Comparison of ENCODE assay signal across 8 cellular contexts in genomic region chr15:81410318-81410753, GRCh38. TPM values are rescaled to one million over a fixed set of nuclear protein-coding genes. Genes with fewer than 3 reads are reported as not detected.
DNase-seq lines count a peak whose midpoint lies in the region; ATAC-seq and TF ChIP-seq lines count a peak whose summit lies in the region.

No MANE protein-coding gene starts in this region.

- H3K4me1 ChIP-seq in MM.1S (ENCODE audit: low read length) (no peaks in the 10 kb centered on the region), liver (ENCODE audit: control insufficient read depth in 4 of 4, insufficient read depth in 4 of 4, low read length in 3 of 4) (no peaks in the 10 kb centered on the region), upper lobe of right lung (peaks cover 7% of the 10 kb centered on the region)

- H4K20me1 ChIP-seq in MM.1S (ENCODE audit: insufficient read depth, low read length), result no peaks in the 10 kb centered on the region

- TF ChIP-seq CTCF in MM.1S (IDR thresholded peaks at IDR 0.05; ENCODE audit: low read length) (peak; percentile 70), dorsolateral prefrontal cortex (IDR thresholded peaks at IDR 0.05 in 54 of 56, conservative IDR thresholded peaks at IDR 0.05 in 2 of 56; ENCODE audit: low read depth in 1 of 56, partially characterized antibody in 56 of 56) (peak; percentile 27 to 81 (median 68)), liver (IDR thresholded peaks at IDR 0.05; ENCODE audit: low read depth, low read length, missing input control) (peak; percentile 52), upper lobe of right lung (IDR thresholded peaks at IDR 0.05) (peak; percentile 42)

- POLR2A ChIA-PET in activated naive CD8-positive, alpha-beta T cell treated with anti-CD3 and anti-CD28 coated beads, Interleukin-2, amount 10 ng/mL, durations not matched to agents 7 days and 5 days (lab: Charles Lee), result no interaction called here

- 30% methylated on average over 4 of the region's 4 CpGs for WGBS in liver

- 0 out of 2 replicates have a peak overlapping the region, but pooled peaks have one; percentile 3 for H3K4me2 ChIP-seq in MM.1S (ENCODE audit: low read depth, low read length)

- no peaks in the 10 kb centered on the region for H3K9me3 Mint-ChIP-seq in activated naive CD8-positive, alpha-beta T cell treated with anti-CD3 and anti-CD28 coated beads, Interleukin-2, amount 10 ng/mL, durations not matched to agents 7 days and 5 days
- H3K9me3 Mint-ChIP-seq in activated naive CD8-positive, alpha-beta T cell treated with anti-CD3 and anti-CD28 coated beads for 36 hours, result no peaks in the 10 kb centered on the region

- peak; percentile 83 to 85 for TF ChIP-seq RAD21 in liver (IDR thresholded peaks at IDR 0.05)

- H3K36me3 ChIP-seq in MM.1S (replicated peaks; ENCODE audit: insufficient read depth, low read length) (no peaks in the 10 kb centered on the region), liver (ENCODE audit: control insufficient read depth in 4 of 4, insufficient read depth in 3 of 4, low read depth in 1 of 4, low read length in 3 of 4) (no peaks in the 10 kb centered on the region), upper lobe of right lung (no peaks in the 10 kb centered on the region)

- H3K27me3 Mint-ChIP-seq in activated naive CD8-positive, alpha-beta T cell treated with anti-CD3 and anti-CD28 coated beads, Interleukin-2, amount 10 ng/mL, durations not matched to agents 7 days and 5 days, result peaks cover 20% of the 10 kb centered on the region
- H3K27me3 Mint-ChIP-seq in activated naive CD8-positive, alpha-beta T cell treated with anti-CD3 and anti-CD28 coated beads for 36 hours, result peaks cover 9% of the 10 kb centered on the region

- H3K9me2 ChIP-seq in MM.1S (replicated peaks; ENCODE audit: insufficient read depth, low read length), result no peaks in the 10 kb centered on the region

- H3K27ac ChIP-seq in MM.1S (ENCODE audit: low read length) (no peak overlapping the region), dorsolateral prefrontal cortex (peak overlapping the region in 18 of 59 donors; percentile 0 to 76 (median 39)), liver (ENCODE audit: low read depth in 1 of 2, low read length in 2 of 2) (no peak overlapping the region), upper lobe of right lung (no peak overlapping the region)

- intact Hi-C loops in dorsolateral prefrontal cortex (cut with DNase I), result loop anchor here (2.0 to 5.0 kb wide), 4 partner anchors 24 to 787 kb away; partner anchors contain the start of gene MEX3B (in 1 of the 2)
- intact Hi-C loops in upper lobe of right lung (cut with DNase I), result no loop called here

- H3K79me2 ChIP-seq in MM.1S (ENCODE audit: low read length), result no peaks in the 10 kb centered on the region

- H2AFZ ChIP-seq in MM.1S (ENCODE audit: low read length), result peak overlapping the region; percentile 42; the same call in 1 of the 2 replicates

- ATAC-seq in activated naive CD8-positive, alpha-beta T cell treated with anti-CD3 and anti-CD28 coated beads, Interleukin-2, amount 10 ng/mL, durations not matched to agents 7 days and 5 days (ENCODE audit: low read depth), result peak; percentile 47
- peak; percentile 77 for ATAC-seq in upper lobe of right lung
- no peak for ATAC-seq in HG02759 (IDR thresholded peaks at IDR 0.05; ENCODE audit: unreplicated experiment)

- no peaks in the 10 kb centered on the region for H3K36me3 Mint-ChIP-seq in activated naive CD8-positive, alpha-beta T cell treated with anti-CD3 and anti-CD28 coated beads, Interleukin-2, amount 10 ng/mL, durations not matched to agents 7 days and 5 days
- H3K36me3 Mint-ChIP-seq in activated naive CD8-positive, alpha-beta T cell treated with anti-CD3 and anti-CD28 coated beads for 36 hours, result no peaks in the 10 kb centered on the region

- no peak overlapping the region for H3K4me3 Mint-ChIP-seq in activated naive CD8-positive, alpha-beta T cell treated with anti-CD3 and anti-CD28 coated beads, Interleukin-2, amount 10 ng/mL, durations not matched to agents 7 days and 5 days
- no peak overlapping the region for H3K4me3 Mint-ChIP-seq in activated naive CD8-positive, alpha-beta T cell treated with anti-CD3 and anti-CD28 coated beads for 36 hours

- H3K9me3 ChIP-seq in MM.1S (replicated peaks; ENCODE audit: insufficient read depth, low read length), result no peaks in the 10 kb centered on the region
- no peaks in the 10 kb centered on the region for H3K9me3 ChIP-seq in liver (ENCODE audit: control insufficient read depth in 4 of 4, low read length in 3 of 4)
- no peaks in the 10 kb centered on the region for H3K9me3 ChIP-seq in upper lobe of right lung

- no peaks in the 10 kb centered on the region for H3F3A ChIP-seq in MM.1S (ENCODE audit: insufficient read depth, low read length)

- H3K4me3 ChIP-seq in MM.1S (ENCODE audit: low read length) (no peak overlapping the region), dorsolateral prefrontal cortex (peak overlapping the region in 1 of 59 donors; percentile 17), liver (ENCODE audit: low read depth in 1 of 3, low read length in 3 of 3) (no peak overlapping the region), upper lobe of right lung (no peak overlapping the region)

- H3K27ac Mint-ChIP-seq in activated naive CD8-positive, alpha-beta T cell treated with anti-CD3 and anti-CD28 coated beads, Interleukin-2, amount 10 ng/mL, durations not matched to agents 7 days and 5 days, result no peak overlapping the region
- no peak overlapping the region for H3K27ac Mint-ChIP-seq in activated naive CD8-positive, alpha-beta T cell treated with anti-CD3 and anti-CD28 coated beads for 36 hours

- H3K9ac ChIP-seq in MM.1S (ENCODE audit: low read length), result no peak overlapping the region
- H3K9ac ChIP-seq in liver (ENCODE audit: low read depth in 1 of 2, low read length in 2 of 2), result no peak overlapping the region

- no peaks in the 10 kb centered on the region for H3K27me3 ChIP-seq in MM.1S (replicated peaks; ENCODE audit: insufficient read depth, low read length)
- H3K27me3 ChIP-seq in dorsolateral prefrontal cortex, result no peaks in the 10 kb centered on the region
- H3K27me3 ChIP-seq in liver (ENCODE audit: control insufficient read depth in 4 of 4, insufficient read depth in 4 of 4, low read length in 3 of 4), result no peaks in the 10 kb centered on the region
- H3K27me3 ChIP-seq in upper lobe of right lung, result peaks cover 10% of the 10 kb centered on the region

- DNase-seq in activated naive CD8-positive, alpha-beta T cell treated with anti-CD3 and anti-CD28 coated beads, Interleukin-2, amount 10 ng/mL, durations not matched to agents 7 days and 5 days, result no peak
- no peak for DNase-seq in activated naive CD8-positive, alpha-beta T cell treated with anti-CD3 and anti-CD28 coated beads for 36 hours
- peak; percentile 74 for DNase-seq in MM.1S
- peak; percentile 68 for DNase-seq in RPMI8226
- DNase-seq in dorsolateral prefrontal cortex, result peak in 9 of 10 donors; percentile 5 to 77 (median 49)
- DNase-seq in upper lobe of right lung, result no peak

- H3K4me1 Mint-ChIP-seq in activated naive CD8-positive, alpha-beta T cell treated with anti-CD3 and anti-CD28 coated beads, Interleukin-2, amount 10 ng/mL, durations not matched to agents 7 days and 5 days, result peaks cover 10% of the 10 kb centered on the region
- peaks cover 10% of the 10 kb centered on the region for H3K4me1 Mint-ChIP-seq in activated naive CD8-positive, alpha-beta T cell treated with anti-CD3 and anti-CD28 coated beads for 36 hours

TF ChIP-seq in liver, 16 proteins besides CTCF, POLR2A, EP300 and RAD21 (continues in another document):
- TF ChIP-seq NR2F2 (IDR thresholded peaks at IDR 0.05) (no peak), SP1 (IDR thresholded peaks at IDR 0.05) (no peak), FOXA2 (IDR thresholded peaks at IDR 0.05) (no peak), YY1 (IDR thresholded peaks at IDR 0.05) (no peak), EGR1 (IDR thresholded peaks at IDR 0.05; ENCODE audit: low read depth in 2 of 2) (no peak), GABPA (IDR thresholded peaks at IDR 0.05 in 1 of 2, conservative IDR thresholded peaks at IDR 0.05 in 1 of 2) (no peak), ZBTB33 (IDR thresholded peaks at IDR 0.05) (no peak), MAX (IDR thresholded peaks at IDR 0.05) (no peak)

RNA-seq across cellular contexts. Expression of gene TMC3, which starts 36.3 kb away (rescaled TPM):
- total RNA-seq in activated naive CD8-positive, alpha-beta T cell treated with anti-CD3 and anti-CD28 coated beads, Interleukin-2, amount 10 ng/mL, durations not matched to agents 7 days and 5 days, result not detected
- total RNA-seq in activated naive CD8-positive, alpha-beta T cell treated with anti-CD3 and anti-CD28 coated beads for 36 hours, result not detected
- total RNA-seq in dorsolateral prefrontal cortex (under 1 TPM in 111 of 120 experiments, not detected in 9; 0.09 to 0.90 (median 0.29) TPM), liver (not detected), upper lobe of right lung (not detected)
- under 1 TPM; 0.02 to 0.13 TPM for polyA plus RNA-seq in liver

Comparison
In these comparisons a context has a peak if more than half of its experiments do, and no peak if none do; other contexts are left out.
1. DNase-seq: peak in MM.1S (single experiment), RPMI8226 (single experiment) and dorsolateral prefrontal cortex (9 of 10); none in activated naive CD8-positive, alpha-beta T cell treated with anti-CD3 and anti-CD28 coated beads, Interleukin-2, amount 10 ng/mL, durations not matched to agents 7 days and 5 days (single experiment), activated naive CD8-positive, alpha-beta T cell treated with anti-CD3 and anti-CD28 coated beads for 36 hours (single experiment) and upper lobe of right lung (single experiment).
2. Peak in every context shown above with its lines, with median percentiles within 50 percentile points of each other: CTCF ChIP-seq.